23 cellular contexts compared by ENCODE assay signal in the genomic region with DNA sequence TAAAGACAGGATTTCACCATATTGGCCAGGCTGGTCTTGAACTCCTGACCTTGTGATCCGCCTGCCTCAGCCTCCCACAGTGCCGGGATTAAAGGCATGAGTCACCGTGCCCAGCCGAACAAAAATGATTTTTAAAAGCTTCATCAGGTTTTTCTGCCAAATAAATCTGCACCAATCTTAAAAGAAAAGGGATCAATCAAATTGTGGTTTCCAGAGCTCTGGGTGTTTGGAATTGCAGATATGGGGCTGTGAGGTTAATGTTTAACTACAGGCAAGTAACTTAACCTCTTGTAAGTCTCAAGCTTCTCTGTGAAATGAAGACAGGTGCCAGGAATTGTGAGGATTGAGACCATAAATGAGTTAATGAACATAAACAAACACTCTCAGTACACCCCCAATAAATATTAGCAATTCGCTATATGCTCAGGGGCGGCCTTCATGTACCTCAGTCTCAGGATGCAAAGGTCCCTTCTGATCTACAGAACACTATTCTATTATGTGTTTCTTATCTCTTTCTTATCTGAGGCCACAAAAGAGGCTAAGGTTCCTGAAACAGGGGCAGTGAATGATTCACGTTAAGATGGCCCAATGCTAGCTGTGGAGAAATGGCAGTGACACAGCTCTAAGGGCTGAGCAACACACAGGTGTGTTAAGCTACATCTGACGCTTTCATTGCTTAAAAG. TPM values are rescaled to one million over a fixed set of nuclear protein-coding genes. Genes with fewer than 3 reads are reported as not detected.
A peak's percentile ranks its signal among the peaks of the same experiment; 100 is the strongest.
DNase-seq lines count a peak whose midpoint lies in the region; ATAC-seq, FAIRE-seq and TF ChIP-seq lines count a peak whose summit lies in the region.
"Had no signal": no experiment of that assay in that cellular context is flagged by ENCODE, and none has a peak within 500 bp of the region (broad histone marks: within the 10 kb centered on the region; RNA-seq: fewer than 3 reads in every experiment).

No MANE protein-coding gene starts in this region.

- no peak for ATAC-seq in HG03045 (IDR thresholded peaks at IDR 0.05; ENCODE audit: unreplicated experiment)
- ATAC-seq: heart right ventricle had no signal

- TF ChIP-seq CTCF in astrocyte (IDR thresholded peaks at IDR 0.05; ENCODE audit: insufficient read depth, low read depth, low read length) (no peak), stomach (IDR thresholded peaks at IDR 0.05) (no peak)

- H3K4me1 Mint-ChIP-seq in astrocyte (ENCODE audit: low read depth, unreplicated experiment): peaks cover 3% of the 10 kb centered on the region

- no peaks in the 10 kb centered on the region for H3K9me3 ChIP-seq in astrocyte (ENCODE audit: insufficient read depth, low read depth, low read length)
- H3K9me3 ChIP-seq in stomach: no peaks in the 10 kb centered on the region
- H3K9me3 ChIP-seq: esophagus squamous epithelium, heart right ventricle, SJSA1, spleen, upper lobe of left lung had no signal

- H3K36me3 ChIP-seq in astrocyte (ENCODE audit: insufficient read depth, low read length): peaks cover 12% of the 10 kb centered on the region
- peaks cover 0 to 52% (median 38%) of the 10 kb centered on the region in 4 donors for H3K36me3 ChIP-seq in stomach

- no peaks in the 10 kb centered on the region for H3K27me3 ChIP-seq in astrocyte (ENCODE audit: insufficient read depth, low read length)
- H3K27me3 ChIP-seq in stomach: no peaks in the 10 kb centered on the region
- H3K27me3 ChIP-seq: esophagus squamous epithelium, heart right ventricle, SJSA1, spleen, upper lobe of left lung had no signal

- TF ChIP-seq POLR2A in stomach (IDR thresholded peaks at IDR 0.05): no peak

- no peaks in the 10 kb centered on the region for H3K27me3 Mint-ChIP-seq in astrocyte (ENCODE audit: low read depth, unreplicated experiment)
- H3K27me3 Mint-ChIP-seq: activated CD4-positive, alpha-beta T cell treated with anti-CD3 and anti-CD28 coated beads, Interleukin-2, amount 10 ng/mL, durations not matched to agents 24 days and 14 days; brain; CD4-positive, CD25-positive, alpha-beta regulatory T cell; stimulated activated naive B cell treated with anti-CD40 and anti-IgM and Interleukin-4, amounts not matched to agents 10 μg/mL and 1 μg/mL and 100 μg/mL, for 72 hours had no signal

- TF ChIP-seq EP300 in stomach (IDR thresholded peaks at IDR 0.05): no peak

- DNase-seq in HT-29 (ENCODE audit: low spot score): peak; percentile 80
- DNase-seq in astrocyte (ENCODE audit: low read depth): peak; percentile 10
- peak; percentile 73 for DNase-seq in kidney tubule cell (ENCODE audit: low spot score)
- peak; percentile 51 for DNase-seq in stomach
- DNase-seq in HK-2 (ENCODE audit: unreplicated experiment): no peak
- DNase-seq in SK-N-DZ (ENCODE audit: low spot score): no peak
- no peak for DNase-seq in NCI-H1436 (lab: John Stamatoyannopoulos, UW)
- DNase-seq: activated CD4-positive, alpha-beta T cell treated with anti-CD3 and anti-CD28 coated beads, Interleukin-2, amount 10 ng/mL, durations not matched to agents 24 days and 14 days; activated CD8-positive, alpha-beta memory T cell treated with anti-CD3 and anti-CD28 coated beads, Interleukin-2, amount 50 U/mL, for 48 hours; activated naive CD4-positive, alpha-beta T cell treated with Interleukin-2 at 50 U/mL for 16 hours; CD4-positive, CD25-positive, alpha-beta regulatory T cell; esophagus squamous epithelium; GM23248; heart right ventricle; NCI-H2081; NCI-H510A treated with DMSO at 0.1 percent for 48 hours; spleen; stimulated activated naive B cell treated with anti-CD40 and anti-IgM and Interleukin-4, amounts not matched to agents 10 μg/mL and 1 μg/mL and 100 μg/mL, for 72 hours; T-helper 9 cell; upper lobe of left lung had no signal

- H3K27ac Mint-ChIP-seq in astrocyte (ENCODE audit: unreplicated experiment): no peak overlapping the region
- H3K27ac Mint-ChIP-seq: stimulated activated naive B cell treated with anti-CD40 and anti-IgM and Interleukin-4, amounts not matched to agents 10 μg/mL and 1 μg/mL and 100 μg/mL, for 72 hours had no signal

- H3K4me3 ChIP-seq in astrocyte (ENCODE audit: insufficient read depth, low read depth, low read length) (no peak overlapping the region), stomach (no peak overlapping the region)
- H3K4me3 ChIP-seq: esophagus squamous epithelium, GM23248, heart right ventricle, SJSA1, spleen, upper lobe of left lung had no signal

- no peak overlapping the region for H3K4me3 Mint-ChIP-seq in astrocyte (ENCODE audit: unreplicated experiment)
- H3K4me3 Mint-ChIP-seq: activated CD4-positive, alpha-beta T cell treated with anti-CD3 and anti-CD28 coated beads, Interleukin-2, amount 10 ng/mL, durations not matched to agents 24 days and 14 days; stimulated activated naive B cell treated with anti-CD40 and anti-IgM and Interleukin-4, amounts not matched to agents 10 μg/mL and 1 μg/mL and 100 μg/mL, for 72 hours had no signal

- FAIRE-seq in astrocyte (lab: Jason Lieb, UNC): no peak

- WGBS in stomach, 5 donors: 25 to 55% (median 37%) methylated on average over 8 of the region's 8 CpGs

- no peak overlapping the region for H3K4me2 ChIP-seq in astrocyte (ENCODE audit: low read length)

- H3K9me3 Mint-ChIP-seq in astrocyte (ENCODE audit: unreplicated experiment): no peaks in the 10 kb centered on the region
- H3K9me3 Mint-ChIP-seq: activated CD4-positive, alpha-beta T cell treated with anti-CD3 and anti-CD28 coated beads, Interleukin-2, amount 10 ng/mL, durations not matched to agents 24 days and 14 days; brain; CD4-positive, CD25-positive, alpha-beta regulatory T cell; stimulated activated naive B cell treated with anti-CD40 and anti-IgM and Interleukin-4, amounts not matched to agents 10 μg/mL and 1 μg/mL and 100 μg/mL, for 72 hours had no signal

- no peak overlapping the region for H2AFZ ChIP-seq in astrocyte (ENCODE audit: low read depth, low read length)
- H2AFZ ChIP-seq: GM23248 had no signal

- H3K27ac ChIP-seq in astrocyte (ENCODE audit: low read depth, low read length) (no peak overlapping the region), stomach (peak overlapping the region; percentile 54 to 83 (median 69))
- H3K27ac ChIP-seq: esophagus squamous epithelium, GM23248, heart right ventricle, SJSA1, spleen, upper lobe of left lung had no signal

- no peaks in the 10 kb centered on the region for H3K4me1 ChIP-seq in astrocyte (ENCODE audit: insufficient read depth, low read length)
- H3K4me1 ChIP-seq in stomach: peaks cover 28 to 78% (median 60%) of the 10 kb centered on the region in 4 donors
- H3K4me1 ChIP-seq: SJSA1 had no signal

- H3K9ac ChIP-seq in astrocyte (ENCODE audit: low read length): no peak overlapping the region
- H3K9ac ChIP-seq: GM23248 had no signal

- intact Hi-C loops in stomach (cut with DNase I; ENCODE audit: low total_unique reads): no loop called here

- H4K20me1 ChIP-seq in astrocyte (ENCODE audit: insufficient read depth, low read length): peaks cover 14% of the 10 kb centered on the region

- H3K79me2 ChIP-seq in astrocyte (ENCODE audit: insufficient read depth, low read length): peaks cover 12% of the 10 kb centered on the region

- peaks cover 11% of the 10 kb centered on the region for H3K36me3 Mint-ChIP-seq in astrocyte (ENCODE audit: low read depth, unreplicated experiment)

RNA-seq across cellular contexts. Expression of a gene that starts 7.1 kb away (rescaled TPM):
- 28.6 and 32.3 TPM in 2 replicates for total RNA-seq in HT-29 (2014; rRNA removed; shearing (Covaris generic))
- total RNA-seq in astrocyte (32.5 and 34.9 TPM in 2 replicates), stomach (10 to 100 TPM; 35.9 to 76.8 (median 44.9) TPM)
- 10 to 100 TPM; 41.8 to 46.6 (median 45.0) TPM for polyA plus RNA-seq in stomach
- 52.5 and 56.1 TPM in 2 replicates for polyA plus RNA-seq in SK-N-DZ (2014; cell fraction: cytosol; rRNA removed)
- 62.6 and 62.9 TPM in 2 replicates for polyA plus RNA-seq in SK-N-DZ (2014; cell fraction: nucleus; rRNA removed)

Comparison
In these comparisons a context has a peak if more than half of its experiments do, and no peak if none do; other contexts are left out.
1. DNase-seq: peak in HT-29 (single experiment), astrocyte (single experiment), kidney tubule cell (single experiment) and stomach (single experiment); none in HK-2 (single experiment), SK-N-DZ (single experiment) and NCI-H1436 (single experiment).